Comparison of ENCODE assay signal across 8 cellular contexts in genomic region chr12:73076760-73077159, GRCh38.
"Had no signal": no experiment of that assay in that cellular context is flagged by ENCODE, and none has a peak within 500 bp of the region (broad histone marks: within the 10 kb centered on the region; RNA-seq: fewer than 3 reads in every experiment).

No MANE protein-coding gene starts in this region.

- H3K4me3 ChIP-seq: GM12878 had no signal

- ATAC-seq: GM12878 had no signal

- FAIRE-seq: G401.6, GM12878, GM12891, GM12892, GM18507, GM19239 had no signal

- DNase-seq: GDM1, GF-D8 had no signal
